Comparison of ENCODE assay signal across 25 cellular contexts in genomic region chr3:85330071-85330470, GRCh38.
"Had no signal": no experiment of that assay in that cellular context is flagged by ENCODE, and none has a peak within 500 bp of the region (broad histone marks: within the 10 kb centered on the region; RNA-seq: fewer than 3 reads in every experiment).

No MANE protein-coding gene starts in this region.

- H3K27ac ChIP-seq: neutrophil, pancreas, prostate gland, right lobe of liver, sigmoid colon, stomach, suprapubic skin, testis, tibial artery, transverse colon, upper lobe of right lung, uterus had no signal

- ATAC-seq: naive thymus-derived CD8-positive, alpha-beta T cell; natural killer cell treated with Interleukin-12 subunit alpha and Interleukin-12 subunit beta and Interleukin-15 and Interleukin-18, amount 100 ng/mL, for 72 hours; pancreas; right cardiac atrium; right lobe of liver; stimulated activated memory B cell treated with anti-CD40 and anti-IgM and Interleukin-4, amounts not matched to agents 10 μg/mL and 1 μg/mL and 100 μg/mL, for 72 hours; upper lobe of right lung had no signal

- H3K9me3 ChIP-seq: neutrophil, pancreas, prostate gland, right lobe of liver, sigmoid colon, stomach, suprapubic skin, testis, tibial artery, transverse colon, upper lobe of right lung, uterus had no signal

- H3K36me3 ChIP-seq: neutrophil, pancreas, prostate gland, right lobe of liver, sigmoid colon, stomach, suprapubic skin, tibial artery, transverse colon, upper lobe of right lung, uterus had no signal

- H3K4me3 ChIP-seq: pancreas, prostate gland, right lobe of liver, sigmoid colon, stomach, suprapubic skin, testis, tibial artery, transverse colon, upper lobe of right lung, uterus had no signal

- H3K27me3 ChIP-seq: neutrophil, right lobe of liver, sigmoid colon, stomach, suprapubic skin, testis, tibial artery, transverse colon, upper lobe of right lung, uterus had no signal

- H3K4me1 ChIP-seq: pancreas, prostate gland, right lobe of liver, sigmoid colon, stomach, suprapubic skin, testis, tibial artery, transverse colon, upper lobe of right lung, uterus had no signal

- DNase-seq: naive B cell; naive thymus-derived CD8-positive, alpha-beta T cell; nephron progenitor cell; nucleus accumbens; pancreas; right cardiac atrium; right lobe of liver; sigmoid colon; small intestine; stimulated activated CD4-positive, alpha-beta T cell treated with anti-CD3 and anti-CD28 coated beads, Interleukin-1b, Interleukin-23, amount 100 ng/mL, for 48 hours; stimulated activated CD4-positive, alpha-beta T cell treated with anti-CD3 and anti-CD28 coated beads, Interleukin-4, amount 100 ng/mL, for 1 hour; stimulated activated CD4-positive, alpha-beta T cell treated with anti-CD3 and anti-CD28 coated beads, Interleukin-4, amount 100 ng/mL, for 4 hours; stimulated activated CD8-positive, alpha-beta memory T cell treated with anti-CD3 and anti-CD28 coated beads, Interleukin-4, amount 100 ng/mL, for 48 hours; stimulated activated naive CD4-positive, alpha-beta T cell treated with Interleukin-2 at 50 U/mL for 16 hours; stomach; testis; tibial artery; transverse colon; upper lobe of right lung; uterus had no signal
